8 cellular contexts compared by ENCODE assay signal in genomic region chr14:24312736-24313507, GRCh38. TPM values are rescaled to one million over a fixed set of nuclear protein-coding genes. Genes with fewer than 3 reads are reported as not detected.
DNase-seq lines count a peak whose midpoint lies in the region; ATAC-seq and TF ChIP-seq lines count a peak whose summit lies in the region.

No MANE protein-coding gene starts in this region.

- TF ChIP-seq CTCF in GM12864 (IDR thresholded peaks at IDR 0.05; ENCODE audit: low read depth, low read length, missing control alignments) (no peak), Peyer's patch (IDR thresholded peaks at IDR 0.05) (no peak), osteocyte (IDR thresholded peaks at IDR 0.05) (no peak)

- ATAC-seq in GM21717 (IDR thresholded peaks at IDR 0.05; ENCODE audit: unreplicated experiment): no peak

- peak overlapping the region; percentile 49 to 96 (median 85) for H3K27ac ChIP-seq in Peyer's patch

- H3K9me3 Mint-ChIP-seq in osteocyte (ENCODE audit: unreplicated experiment): no peaks in the 10 kb centered on the region

- no peaks in the 10 kb centered on the region for H3K36me3 ChIP-seq in Peyer's patch

- TF ChIP-seq POLR2A in Peyer's patch (IDR thresholded peaks at IDR 0.05): no peak

- no peaks in the 10 kb centered on the region for H3K9me3 ChIP-seq in Peyer's patch

- no peak overlapping the region for H3K27ac Mint-ChIP-seq in osteocyte (ENCODE audit: unreplicated experiment)

- H3K27me3 ChIP-seq in Peyer's patch: no peaks in the 10 kb centered on the region

- no peak overlapping the region for H3K4me3 Mint-ChIP-seq in osteocyte (ENCODE audit: unreplicated experiment)

- H3K4me1 ChIP-seq in Peyer's patch: peaks cover 8 to 75% (median 27%) of the 10 kb centered on the region in 4 donors

- no peak overlapping the region for H3K4me3 ChIP-seq in GM12864 (ENCODE audit: low read depth, low read length)
- no peak overlapping the region for H3K4me3 ChIP-seq in Peyer's patch

- H3K27me3 Mint-ChIP-seq in osteocyte (ENCODE audit: unreplicated experiment): no peaks in the 10 kb centered on the region

- DNase-seq in GM12864 (ENCODE audit: low read depth) (peak; percentile 25), Peyer's patch (peak in 2 of 3 donors; percentile 76 to 89), dermis microvascular lymphatic vessel endothelial cell (ENCODE audit: low read depth in 2 of 2) (peak; percentile 55 to 79), pulmonary artery endothelial cell (ENCODE audit: low read depth, low spot score) (peak; percentile 63), DMS114 treated with DMSO at 0.1 percent for 48 hours (lab: John Stamatoyannopoulos, UW; ENCODE audit: unreplicated experiment) (no peak), osteocyte (ENCODE audit: extremely low spot score, unreplicated experiment) (no peak), 8988T (no peak)

- H3K36me3 Mint-ChIP-seq in osteocyte (ENCODE audit: unreplicated experiment): peaks cover 3% of the 10 kb centered on the region

- H3K4me1 Mint-ChIP-seq in osteocyte (ENCODE audit: unreplicated experiment): peaks cover 13% of the 10 kb centered on the region

RNA-seq across cellular contexts. Expression of gene LTB4R, which starts 1.6 kb away (rescaled TPM):
- total RNA-seq in Peyer's patch: 10 to 100 TPM in 2 of 4 donors, 1 to 10 TPM in 2; 5.1 to 28.5 (median 10.1) TPM
- total RNA-seq in dermis microvascular lymphatic vessel endothelial cell: 2.0 and 2.2 TPM in 2 replicates
- total RNA-seq in pulmonary artery endothelial cell: 1.9 and 2.6 TPM in 2 replicates
- 10.0 and 11.3 TPM in 2 replicates for total RNA-seq in osteocyte

RNA-seq across cellular contexts. Expression of gene LTB4R2, which starts 3.0 kb away (rescaled TPM):
- 10 to 100 TPM in 2 of 4 donors, 1 to 10 TPM in 2; 7.7 to 37.2 (median 12.2) TPM for total RNA-seq in Peyer's patch
- total RNA-seq in dermis microvascular lymphatic vessel endothelial cell: 2.1 and 3.2 TPM in 2 replicates
- total RNA-seq in pulmonary artery endothelial cell: 3.6 and 4.2 TPM in 2 replicates
- 12.5 and 14.9 TPM in 2 replicates for total RNA-seq in osteocyte

RNA-seq across cellular contexts. Expression of gene CIDEB, which starts 5.1 kb away (rescaled TPM):
- total RNA-seq in Peyer's patch (100 to 1,000 TPM in 2 of 4 donors, 10 to 100 TPM in 2; 22.3 to 184 (median 136) TPM), dermis microvascular lymphatic vessel endothelial cell (1.5 and 2.4 TPM in 2 replicates), pulmonary artery endothelial cell (1.1 and 2.8 TPM in 2 replicates), osteocyte (not detected in 2 replicates)

RNA-seq across cellular contexts. Expression of gene NOP9, which starts 13.3 kb away (rescaled TPM):
- total RNA-seq in Peyer's patch (10 to 100 TPM; 14.5 to 30.0 (median 22.4) TPM), dermis microvascular lymphatic vessel endothelial cell (23.0 and 24.8 TPM in 2 replicates), pulmonary artery endothelial cell (31.3 and 41.3 TPM in 2 replicates), osteocyte (27.8 and 28.2 TPM in 2 replicates)

RNA-seq across cellular contexts. Expression of gene DHRS1, which starts 13.3 kb away (rescaled TPM):
- total RNA-seq in Peyer's patch: 100 to 1,000 TPM in 1 of 4 donors, 10 to 100 TPM in 3; 51.2 to 130 (median 67.1) TPM
- total RNA-seq in dermis microvascular lymphatic vessel endothelial cell: 9.1 and 14.5 TPM in 2 replicates
- total RNA-seq in pulmonary artery endothelial cell: 6.4 and 12.7 TPM in 2 replicates
- total RNA-seq in osteocyte: 24.6 and 27.0 TPM in 2 replicates

Comparison
In these comparisons a context has a peak if more than half of its experiments do, and no peak if none do; other contexts are left out.
1. DNase-seq: peak in GM12864 (single experiment), Peyer's patch (2 of 3), dermis microvascular lymphatic vessel endothelial cell (2 of 2) and pulmonary artery endothelial cell (single experiment); none in DMS114 treated with DMSO at 0.1 percent for 48 hours (single experiment), osteocyte (single experiment) and 8988T (single experiment).